ENCODE assay signal across 11 cellular contexts in the genomic region with DNA sequence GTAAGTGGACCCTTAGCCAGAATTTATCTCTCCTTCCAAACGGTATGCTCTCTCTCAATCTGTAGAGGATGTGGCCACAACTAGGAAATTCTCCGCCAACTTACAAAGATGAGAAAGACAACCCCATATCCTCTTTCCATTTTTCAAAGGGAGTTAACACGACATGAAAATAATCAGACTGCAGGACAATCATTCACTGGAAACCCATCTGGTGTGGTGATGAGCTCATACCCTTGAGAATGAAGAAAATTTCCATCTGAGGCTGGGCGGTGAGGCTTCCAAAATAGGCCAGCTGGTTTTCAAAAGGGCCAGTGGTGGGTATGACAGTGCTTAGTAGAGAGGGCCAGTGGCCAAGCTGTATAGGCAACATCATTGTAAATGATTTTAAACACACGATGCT.
DNase-seq lines count a peak whose midpoint lies in the region; ATAC-seq and TF ChIP-seq lines count a peak whose summit lies in the region.
"Had no signal": no experiment of that assay in that cellular context is flagged by ENCODE, and none has a peak within 500 bp of the region (broad histone marks: within the 10 kb centered on the region; RNA-seq: fewer than 3 reads in every experiment).

No MANE protein-coding gene starts in this region.

- H3K27me3 ChIP-seq in heart left ventricle = no peaks in the 10 kb centered on the region
- H3K27me3 ChIP-seq: tibial nerve had no signal

- no peaks in the 10 kb centered on the region for H3K9me3 Mint-ChIP-seq in activated naive CD8-positive, alpha-beta T cell treated with anti-CD3 and anti-CD28 coated beads, Interleukin-2, amount 50 U/mL, for 24 hours
- no peaks in the 10 kb centered on the region for H3K9me3 Mint-ChIP-seq in activated naive CD8-positive, alpha-beta T cell treated with anti-CD3 and anti-CD28 coated beads for 36 hours
- no peaks in the 10 kb centered on the region for H3K9me3 Mint-ChIP-seq in T-helper 2 cell treated with Interferon-gamma antibody and Interleukin-4, amounts not matched to agents 5 μg/mL and 100 μg/mL, for 36 hours
- H3K9me3 Mint-ChIP-seq: WTC11 had no signal

- H3K4me3 ChIP-seq in heart left ventricle = no peak overlapping the region
- H3K4me3 ChIP-seq: tibial nerve had no signal

- no peak for TF ChIP-seq CTCF in heart left ventricle (IDR thresholded peaks at IDR 0.05)

- H3K4me3 Mint-ChIP-seq in activated naive CD8-positive, alpha-beta T cell treated with anti-CD3 and anti-CD28 coated beads, Interleukin-2, amount 50 U/mL, for 24 hours = no peak overlapping the region
- H3K4me3 Mint-ChIP-seq in activated naive CD8-positive, alpha-beta T cell treated with anti-CD3 and anti-CD28 coated beads for 36 hours = no peak overlapping the region
- H3K4me3 Mint-ChIP-seq in T-helper 2 cell treated with Interferon-gamma antibody and Interleukin-4, amounts not matched to agents 5 μg/mL and 100 μg/mL, for 36 hours = no peak overlapping the region
- H3K4me3 Mint-ChIP-seq: WTC11 had no signal

- H3K36me3 Mint-ChIP-seq in activated naive CD8-positive, alpha-beta T cell treated with anti-CD3 and anti-CD28 coated beads, Interleukin-2, amount 50 U/mL, for 24 hours (ENCODE audit: low read depth) = no peaks in the 10 kb centered on the region
- H3K36me3 Mint-ChIP-seq in activated naive CD8-positive, alpha-beta T cell treated with anti-CD3 and anti-CD28 coated beads for 36 hours = peaks cover 3% of the 10 kb centered on the region
- H3K36me3 Mint-ChIP-seq in T-helper 2 cell treated with Interferon-gamma antibody and Interleukin-4, amounts not matched to agents 5 μg/mL and 100 μg/mL, for 36 hours (ENCODE audit: low read depth) = no peaks in the 10 kb centered on the region
- H3K36me3 Mint-ChIP-seq: WTC11 had no signal

- intact Hi-C loops in heart left ventricle (cut with DNase I) = no loop called here

- no peak for DNase-seq in activated naive CD8-positive, alpha-beta T cell treated with anti-CD3 and anti-CD28 coated beads, Interleukin-2, amount 50 U/mL, for 24 hours
- DNase-seq in activated naive CD8-positive, alpha-beta T cell treated with anti-CD3 and anti-CD28 coated beads for 36 hours = no peak
- DNase-seq in amniotic stem cell (lab: John Stamatoyannopoulos, UW) = peak; percentile 66
- DNase-seq in heart left ventricle = peak in 1 of 5 donors; percentile 54
- peak; percentile 85 for DNase-seq in stromal cell of bone marrow (ENCODE audit: low read depth)
- no peak for DNase-seq in T-helper 2 cell treated with Interferon-gamma antibody and Interleukin-4, amounts not matched to agents 5 μg/mL and 100 μg/mL, for 36 hours (ENCODE audit: low spot score)
- DNase-seq in GM19238 (ENCODE audit: insufficient read length, low spot score) = no peak
- DNase-seq: activated naive CD4-positive, alpha-beta T cell had no signal

- peaks cover 7% of the 10 kb centered on the region for H3K27me3 Mint-ChIP-seq in activated naive CD8-positive, alpha-beta T cell treated with anti-CD3 and anti-CD28 coated beads, Interleukin-2, amount 50 U/mL, for 24 hours
- peaks cover 21% of the 10 kb centered on the region for H3K27me3 Mint-ChIP-seq in activated naive CD8-positive, alpha-beta T cell treated with anti-CD3 and anti-CD28 coated beads for 36 hours
- H3K27me3 Mint-ChIP-seq in T-helper 2 cell treated with Interferon-gamma antibody and Interleukin-4, amounts not matched to agents 5 μg/mL and 100 μg/mL, for 36 hours (ENCODE audit: low read depth) = no peaks in the 10 kb centered on the region

- 38 to 56% (median 43%) methylated on average over 5 of the region's 5 CpGs for WGBS in heart left ventricle, 4 donors

- no peaks in the 10 kb centered on the region for H3K9me3 ChIP-seq in heart left ventricle
- H3K9me3 ChIP-seq: tibial nerve had no signal

- peaks cover 9% of the 10 kb centered on the region for H3K4me1 Mint-ChIP-seq in activated naive CD8-positive, alpha-beta T cell treated with anti-CD3 and anti-CD28 coated beads, Interleukin-2, amount 50 U/mL, for 24 hours
- H3K4me1 Mint-ChIP-seq in activated naive CD8-positive, alpha-beta T cell treated with anti-CD3 and anti-CD28 coated beads for 36 hours = peaks cover 10% of the 10 kb centered on the region
- no peaks in the 10 kb centered on the region for H3K4me1 Mint-ChIP-seq in T-helper 2 cell treated with Interferon-gamma antibody and Interleukin-4, amounts not matched to agents 5 μg/mL and 100 μg/mL, for 36 hours (ENCODE audit: low read depth)

- H3K4me1 ChIP-seq in heart left ventricle = peaks cover 0 to 24% (median 12%) of the 10 kb centered on the region in 12 donors

- H3K27ac Mint-ChIP-seq in activated naive CD8-positive, alpha-beta T cell treated with anti-CD3 and anti-CD28 coated beads, Interleukin-2, amount 50 U/mL, for 24 hours = no peak overlapping the region
- no peak overlapping the region for H3K27ac Mint-ChIP-seq in activated naive CD8-positive, alpha-beta T cell treated with anti-CD3 and anti-CD28 coated beads for 36 hours
- no peak overlapping the region for H3K27ac Mint-ChIP-seq in T-helper 2 cell treated with Interferon-gamma antibody and Interleukin-4, amounts not matched to agents 5 μg/mL and 100 μg/mL, for 36 hours
- H3K27ac Mint-ChIP-seq: WTC11 had no signal

- no peaks in the 10 kb centered on the region for H3K36me3 ChIP-seq in heart left ventricle
- H3K36me3 ChIP-seq: tibial nerve had no signal

- ATAC-seq in activated naive CD8-positive, alpha-beta T cell treated with anti-CD3 and anti-CD28 coated beads, Interleukin-2, amount 50 U/mL, for 24 hours = peak; percentile 36
- ATAC-seq in heart left ventricle (peak in 3 of 4 donors; percentile 51 to 74 (median 62)), HG02885 (IDR thresholded peaks at IDR 0.05; ENCODE audit: poor library complexity, unreplicated experiment) (no peak)

- no peak for TF ChIP-seq POLR2A in heart left ventricle (IDR thresholded peaks at IDR 0.05)

- peak overlapping the region in 9 of 12 donors; percentile 36 to 70 (median 48) for H3K27ac ChIP-seq in heart left ventricle

Comparison
In these comparisons a context has a peak if more than half of its experiments do, and no peak if none do; other contexts are left out.
1. DNase-seq: peak in amniotic stem cell (single experiment) and stromal cell of bone marrow (single experiment); none in activated naive CD8-positive, alpha-beta T cell treated with anti-CD3 and anti-CD28 coated beads, Interleukin-2, amount 50 U/mL, for 24 hours (single experiment), activated naive CD8-positive, alpha-beta T cell treated with anti-CD3 and anti-CD28 coated beads for 36 hours (single experiment), T-helper 2 cell treated with Interferon-gamma antibody and Interleukin-4, amounts not matched to agents 5 μg/mL and 100 μg/mL, for 36 hours (single experiment) and GM19238 (single experiment).